ENCODE assay signal across 28 cellular contexts in the genomic region with DNA sequence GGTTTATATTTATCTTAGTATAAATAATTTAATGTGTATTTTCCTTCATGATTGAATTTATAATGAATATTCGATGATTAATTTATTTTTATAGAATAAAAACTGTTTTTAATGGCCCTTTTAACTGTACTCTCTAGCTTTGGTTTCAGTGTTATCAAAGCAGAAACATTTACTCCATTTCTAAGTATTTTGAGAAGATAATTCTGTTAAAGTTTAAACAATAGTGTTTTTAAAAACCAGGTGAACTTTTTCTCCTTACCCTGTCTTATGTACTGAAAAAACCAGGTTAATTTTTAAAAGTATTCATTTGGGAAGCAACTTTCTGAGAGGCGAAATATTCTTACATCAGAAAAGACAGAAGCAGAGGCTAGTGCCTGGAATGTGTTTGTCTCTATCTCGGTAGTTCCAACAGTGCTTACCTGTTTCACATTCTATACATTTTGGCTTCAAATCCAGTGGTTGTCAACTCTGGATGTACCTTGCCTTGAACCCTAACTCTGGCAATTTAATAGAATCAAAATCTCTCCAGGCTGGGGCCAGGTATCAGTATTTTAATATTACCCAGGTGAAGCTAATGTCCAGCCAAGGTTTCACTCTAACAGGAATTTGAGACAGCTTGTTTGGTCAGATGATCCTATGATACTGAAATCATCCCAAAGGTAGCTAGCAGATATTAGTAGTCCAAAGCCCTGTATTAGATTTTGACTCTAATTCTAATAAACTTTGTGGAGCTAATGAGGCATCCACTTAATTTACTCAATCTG.
"Had no signal": no experiment of that assay in that cellular context is flagged by ENCODE, and none has a peak within 500 bp of the region (broad histone marks: within the 10 kb centered on the region; RNA-seq: fewer than 3 reads in every experiment).

No MANE protein-coding gene starts in this region.

- DNase-seq: activated CD4-positive, alpha-beta T cell treated with anti-CD3 and anti-CD28 coated beads for 36 hours; activated CD4-positive, alpha-beta T cell treated with anti-CD3 and anti-CD28 coated beads, Interleukin-2, amount 10 ng/mL, durations not matched to agents 7 days and 5 days; activated CD4-positive, alpha-beta T cell treated with anti-CD3 and anti-CD28 coated beads, Interleukin-2, amount 50 U/mL, for 48 hours; activated CD8-positive, alpha-beta T cell treated with anti-CD3 and anti-CD28 coated beads, Interleukin-2, amount 10 ng/mL, durations not matched to agents 7 days and 5 days; activated gamma-delta T cell; activated naive CD4-positive, alpha-beta T cell treated with Interleukin-2 at 50 U/mL for 16 hours; activated naive CD8-positive, alpha-beta T cell treated with anti-CD3 and anti-CD28 coated beads, Interleukin-2, amount 10 ng/mL, durations not matched to agents 7 days and 5 days; activated T-cell treated with anti-CD3 and anti-CD28 coated beads, Interleukin-2, amount 50 U/mL, for 24 hours; amygdala; Kasumi-1; KG1; MG63; NCI-H1048; NCI-H1105 treated with DMSO at 0.1 percent for 48 hours; NCI-H1436; NCI-H1694; NCI-H1930; NCI-H2081 treated with DMSO at 0.1 percent for 48 hours; NCI-H345; NCI-H524 treated with DMSO at 0.1 percent for 48 hours; SHP77; SJCRH30; T1000 had no signal

- H3K9me3 ChIP-seq: ascending aorta, MG63, SJCRH30 had no signal

- H3K27ac ChIP-seq: ascending aorta, cardiac muscle cell, SJCRH30, SK-N-MC had no signal

- H3K27me3 ChIP-seq: ascending aorta, cardiac muscle cell, MG63, SJCRH30 had no signal

- ATAC-seq: activated CD4-positive, alpha-beta T cell treated with anti-CD3 and anti-CD28 coated beads for 36 hours; activated CD4-positive, CD25-positive, alpha-beta regulatory T cell treated with anti-CD3 and anti-CD28 coated beads, Interleukin-2, amount 50 U/mL, for 24 hours; activated CD8-positive, alpha-beta T cell treated with anti-CD3 and anti-CD28 coated beads, Interleukin-2, amount 10 ng/mL, durations not matched to agents 7 days and 5 days; Panc1 had no signal

- H3K36me3 ChIP-seq: ascending aorta, cardiac muscle cell, MG63, SJCRH30 had no signal

- H3K4me1 ChIP-seq: ascending aorta, SJCRH30 had no signal

- H3K4me3 ChIP-seq: ascending aorta, cardiac muscle cell, MG63, SJCRH30, SK-N-MC had no signal
